Comparison of ENCODE assay signal across 26 cellular contexts in the genomic region with DNA sequence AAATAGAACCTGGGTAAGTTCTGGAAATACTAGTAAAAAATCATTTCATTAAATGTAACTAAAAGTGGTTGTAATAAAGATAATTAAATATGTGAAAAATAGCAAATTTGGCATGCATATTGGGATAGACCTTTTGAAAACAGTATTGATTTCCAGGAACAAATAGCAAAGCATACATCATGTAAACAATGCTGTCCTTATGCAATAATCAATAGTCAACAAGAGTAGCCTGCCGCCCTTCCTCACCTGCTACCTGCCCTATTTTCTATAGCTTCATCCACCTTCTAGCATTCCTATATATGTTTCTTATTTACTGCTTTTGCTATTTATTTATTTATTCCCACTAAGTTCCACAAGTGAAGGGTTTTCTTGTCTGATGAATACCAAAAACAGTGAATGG. TPM values are rescaled to one million over a fixed set of nuclear protein-coding genes. Genes with fewer than 3 reads are reported as not detected.
"Had no signal": no experiment of that assay in that cellular context is flagged by ENCODE, and none has a peak within 500 bp of the region (broad histone marks: within the 10 kb centered on the region; RNA-seq: fewer than 3 reads in every experiment).

No MANE protein-coding gene starts in this region.

- H3K4me3 ChIP-seq: colonic mucosa, coronary artery, dorsolateral prefrontal cortex, esophagus muscularis mucosa, esophagus squamous epithelium, gastrocnemius medialis, gastroesophageal sphincter, heart left ventricle, heart right ventricle had no signal

- H3K4me1 ChIP-seq: colonic mucosa, esophagus muscularis mucosa, esophagus squamous epithelium, gastrocnemius medialis, gastroesophageal sphincter had no signal

- H3K9me3 ChIP-seq: colonic mucosa, esophagus muscularis mucosa, esophagus squamous epithelium, gastrocnemius medialis, gastroesophageal sphincter, heart left ventricle, heart right ventricle had no signal

- H3K36me3 ChIP-seq: colonic mucosa, esophagus muscularis mucosa, esophagus squamous epithelium, gastrocnemius medialis, gastroesophageal sphincter, heart left ventricle, heart right ventricle had no signal

- DNase-seq: colonic mucosa; cortex of kidney; dorsolateral prefrontal cortex; effector CD4-positive, alpha-beta T cell; effector CD8-positive, alpha-beta T cell; effector memory CD4-positive, alpha-beta T cell; effector memory CD8-positive, alpha-beta T cell; endodermal cell; erythroblast; esophagus squamous epithelium; foreskin keratinocyte; foreskin melanocyte; gastrocnemius medialis; glutamatergic neuron; head of caudate nucleus; heart left ventricle; heart right ventricle had no signal

- FAIRE-seq: colon, endometrium, frontal cortex had no signal

- H3K27me3 ChIP-seq: colonic mucosa, dorsolateral prefrontal cortex, esophagus muscularis mucosa, esophagus squamous epithelium, foreskin keratinocyte, gastrocnemius medialis, gastroesophageal sphincter, heart left ventricle, heart right ventricle had no signal

- ATAC-seq: effector memory CD8-positive, alpha-beta T cell; esophagus mucosa; foreskin keratinocyte; gastrocnemius medialis; gastroesophageal sphincter; heart left ventricle; heart right ventricle had no signal

- H3K27ac ChIP-seq: colonic mucosa, coronary artery, dorsolateral prefrontal cortex, epithelial cell of prostate, esophagus muscularis mucosa, esophagus squamous epithelium, foreskin keratinocyte, gastrocnemius medialis, gastroesophageal sphincter, heart left ventricle, heart right ventricle had no signal

RNA-seq across cellular contexts. Expression of a gene that starts 35.1 kb away (rescaled TPM):
- total RNA-seq: chondrocyte had no signal
